ENCODE assay signal across 8 cellular contexts in genomic region chr21:29018540-29018939, GRCh38. TPM values are rescaled to one million over a fixed set of nuclear protein-coding genes. Genes with fewer than 3 reads are reported as not detected.
DNase-seq lines count a peak whose midpoint lies in the region; ATAC-seq lines count a peak whose summit lies in the region.

No MANE protein-coding gene starts in this region.

- CTCF ChIA-PET in activated CD8-positive, alpha-beta memory T cell treated with anti-CD3 and anti-CD28 coated beads, Interleukin-2, amount 10 ng/mL, durations not matched to agents 7 days and 5 days (lab: Charles Lee): interaction anchor here (0.9 to 1.7 kb wide), 6 partner anchors 10 to 182 kb away, joined by 3 to 6 read pairs (median 4); partner anchors contain the start of gene LTN1

- peaks cover 4% of the 10 kb centered on the region; the same call in 1 of the 2 replicates for H3K4me1 ChIP-seq in iPS-20b (ENCODE audit: insufficient read depth, low read length)
- H3K4me1 ChIP-seq in stomach smooth muscle (ENCODE audit: control insufficient read depth, insufficient read depth, low read length): peaks cover 5% of the 10 kb centered on the region

- ATAC-seq in activated CD8-positive, alpha-beta memory T cell treated with anti-CD3 and anti-CD28 coated beads, Interleukin-2, amount 10 ng/mL, durations not matched to agents 7 days and 5 days: no peak
- ATAC-seq in HG03354 (IDR thresholded peaks at IDR 0.05; ENCODE audit: poor library complexity, severe bottlenecking, unreplicated experiment) (peak; percentile 29), GM18870 (IDR thresholded peaks at IDR 0.05; ENCODE audit: unreplicated experiment) (no peak)

- H3K4me1 Mint-ChIP-seq in activated CD8-positive, alpha-beta memory T cell treated with anti-CD3 and anti-CD28 coated beads, Interleukin-2, amount 10 ng/mL, durations not matched to agents 7 days and 5 days: peaks cover 42% of the 10 kb centered on the region
- peaks cover 38% of the 10 kb centered on the region for H3K4me1 Mint-ChIP-seq in activated naive CD8-positive, alpha-beta T cell (ENCODE audit: low read depth)

- no peaks in the 10 kb centered on the region for H3K27me3 ChIP-seq in iPS-20b (ENCODE audit: insufficient read depth, low read length)
- H3K27me3 ChIP-seq in stomach smooth muscle (ENCODE audit: control insufficient read depth in 1 of 2, insufficient read depth in 2 of 2, low read length in 2 of 2): no peaks in the 10 kb centered on the region

- H3K27ac Mint-ChIP-seq in activated CD8-positive, alpha-beta memory T cell treated with anti-CD3 and anti-CD28 coated beads, Interleukin-2, amount 10 ng/mL, durations not matched to agents 7 days and 5 days: peak overlapping the region; percentile 73
- peak overlapping the region; percentile 93 for H3K27ac Mint-ChIP-seq in activated naive CD8-positive, alpha-beta T cell

- H3K9ac ChIP-seq in iPS-20b (ENCODE audit: low read depth, low read length): peak overlapping the region; percentile 98
- peak overlapping the region; percentile 68 to 72 for H3K9ac ChIP-seq in stomach smooth muscle (ENCODE audit: low read length in 2 of 2)

- peak overlapping the region; percentile 75 for H3K4me3 Mint-ChIP-seq in activated CD8-positive, alpha-beta memory T cell treated with anti-CD3 and anti-CD28 coated beads, Interleukin-2, amount 10 ng/mL, durations not matched to agents 7 days and 5 days
- peak overlapping the region; percentile 98 for H3K4me3 Mint-ChIP-seq in activated naive CD8-positive, alpha-beta T cell

- intact Hi-C loops in posterior cingulate gyrus (cut with DNase I): no loop called here

- no peak for DNase-seq in activated CD8-positive, alpha-beta memory T cell treated with anti-CD3 and anti-CD28 coated beads, Interleukin-2, amount 10 ng/mL, durations not matched to agents 7 days and 5 days
- DNase-seq in activated CD8-positive, alpha-beta memory T cell treated with anti-CD3 and anti-CD28 coated beads for 24 hours: no peak
- DNase-seq in posterior cingulate gyrus: no peak

- no peaks in the 10 kb centered on the region for H3K27me3 Mint-ChIP-seq in activated CD8-positive, alpha-beta memory T cell treated with anti-CD3 and anti-CD28 coated beads, Interleukin-2, amount 10 ng/mL, durations not matched to agents 7 days and 5 days
- H3K27me3 Mint-ChIP-seq in activated naive CD8-positive, alpha-beta T cell: no peaks in the 10 kb centered on the region

- H3K9me3 ChIP-seq in iPS-20b (ENCODE audit: insufficient read depth, low read depth, low read length) (no peaks in the 10 kb centered on the region), stomach smooth muscle (ENCODE audit: control insufficient read depth in 2 of 2, low read length in 2 of 2) (no peaks in the 10 kb centered on the region)

- H3K9me3 Mint-ChIP-seq in activated CD8-positive, alpha-beta memory T cell treated with anti-CD3 and anti-CD28 coated beads, Interleukin-2, amount 10 ng/mL, durations not matched to agents 7 days and 5 days (ENCODE audit: low read depth): no peaks in the 10 kb centered on the region
- no peaks in the 10 kb centered on the region for H3K9me3 Mint-ChIP-seq in activated naive CD8-positive, alpha-beta T cell (ENCODE audit: low read depth)

- peak overlapping the region; percentile 93 for H3K27ac ChIP-seq in iPS-20b (ENCODE audit: low read length)
- peak overlapping the region; percentile 46 for H3K27ac ChIP-seq in stomach smooth muscle (ENCODE audit: low read length)

- H3K36me3 Mint-ChIP-seq in activated CD8-positive, alpha-beta memory T cell treated with anti-CD3 and anti-CD28 coated beads, Interleukin-2, amount 10 ng/mL, durations not matched to agents 7 days and 5 days: peaks cover 6% of the 10 kb centered on the region
- H3K36me3 Mint-ChIP-seq in activated naive CD8-positive, alpha-beta T cell: peaks cover 3% of the 10 kb centered on the region

- H3K36me3 ChIP-seq in iPS-20b (ENCODE audit: insufficient read depth, low read depth, low read length): no peaks in the 10 kb centered on the region
- no peaks in the 10 kb centered on the region for H3K36me3 ChIP-seq in stomach smooth muscle (ENCODE audit: control insufficient read depth in 2 of 2, insufficient read depth in 2 of 2, low read length in 2 of 2)

- H3K4me3 ChIP-seq in iPS-20b (ENCODE audit: low read length) (peak overlapping the region; percentile 96), stomach smooth muscle (ENCODE audit: low read length in 2 of 2) (peak overlapping the region; percentile 76 to 98)

RNA-seq across cellular contexts. Expression of gene RWDD2B, which starts 0.6 kb away (rescaled TPM):
- total RNA-seq in activated CD8-positive, alpha-beta memory T cell treated with anti-CD3 and anti-CD28 coated beads, Interleukin-2, amount 10 ng/mL, durations not matched to agents 7 days and 5 days: 10 to 100 TPM in 1 of 2 experiments, 1 to 10 TPM in 1; 6.9 to 12.2 TPM

RNA-seq across cellular contexts. Expression of gene USP16, which starts 5.9 kb away (rescaled TPM):
- total RNA-seq in activated CD8-positive, alpha-beta memory T cell treated with anti-CD3 and anti-CD28 coated beads, Interleukin-2, amount 10 ng/mL, durations not matched to agents 7 days and 5 days: 10 to 100 TPM; 26.7 to 35.5 TPM

RNA-seq across cellular contexts. Expression of gene LTN1, which starts 25.9 kb away (rescaled TPM):
- total RNA-seq in activated CD8-positive, alpha-beta memory T cell treated with anti-CD3 and anti-CD28 coated beads, Interleukin-2, amount 10 ng/mL, durations not matched to agents 7 days and 5 days: 10 to 100 TPM; 24.7 to 27.1 TPM

RNA-seq across cellular contexts. Expression of gene CCT8, which starts 54.9 kb away (rescaled TPM):
- 100 to 1,000 TPM; 235 to 301 TPM for total RNA-seq in activated CD8-positive, alpha-beta memory T cell treated with anti-CD3 and anti-CD28 coated beads, Interleukin-2, amount 10 ng/mL, durations not matched to agents 7 days and 5 days
